In genomic region chr14:37588956-37589737, GRCh38 we compare ENCODE assay signal across 12 cellular contexts. TPM values are rescaled to one million over a fixed set of nuclear protein-coding genes. Genes with fewer than 3 reads are reported as not detected.
DNase-seq lines count a peak whose midpoint lies in the region; ATAC-seq and TF ChIP-seq lines count a peak whose summit lies in the region.
"Had no signal": no experiment of that assay in that cellular context is flagged by ENCODE, and none has a peak within 500 bp of the region (broad histone marks: within the 10 kb centered on the region; RNA-seq: fewer than 3 reads in every experiment).

No MANE protein-coding gene starts in this region.

- H3K4me3 Mint-ChIP-seq in GM23338 (peak overlapping the region; percentile 73), progenitor cell of endocrine pancreas (ENCODE audit: low read depth) (peak overlapping the region; percentile 77)
- no peak overlapping the region for H3K4me3 Mint-ChIP-seq in activated T-helper 17 cell treated with anti-CD3 and anti-CD28 coated beads, Interleukin-2, amount 50 U/mL, for 72 hours

- no peaks in the 10 kb centered on the region; the same call in 2 of the 3 replicates for H3K9me3 Mint-ChIP-seq in GM23338
- H3K9me3 Mint-ChIP-seq in progenitor cell of endocrine pancreas (ENCODE audit: low read depth): no peaks in the 10 kb centered on the region
- H3K9me3 Mint-ChIP-seq in activated T-helper 17 cell treated with anti-CD3 and anti-CD28 coated beads, Interleukin-2, amount 50 U/mL, for 72 hours: peaks cover 7% of the 10 kb centered on the region

- H3K4me3 ChIP-seq in GM23338 (peak overlapping the region; percentile 75), colonic mucosa (peak overlapping the region; percentile 10), ovary (no peak overlapping the region)

- no peaks in the 10 kb centered on the region for H3K9me2 ChIP-seq in GM23338 (ENCODE audit: insufficient read depth)

- H3K9me3 ChIP-seq in colonic mucosa: no peaks in the 10 kb centered on the region
- peaks cover 0 to 3% of the 10 kb centered on the region in 2 donors for H3K9me3 ChIP-seq in ovary

- no peak overlapping the region for H2AFZ ChIP-seq in GM23338

- H3K36me3 ChIP-seq in GM23338 (ENCODE audit: insufficient read depth): no peaks in the 10 kb centered on the region
- H3K36me3 ChIP-seq in colonic mucosa: no peaks in the 10 kb centered on the region
- no peaks in the 10 kb centered on the region for H3K36me3 ChIP-seq in ovary
- H3K36me3 ChIP-seq: brain microvascular endothelial cell had no signal

- peak overlapping the region; percentile 51 to 90 for H3K9ac ChIP-seq in colonic mucosa (ENCODE audit: low read depth in 2 of 2, low read length in 2 of 2)

- ATAC-seq in GM23338: no peak
- no peak for ATAC-seq in activated T-helper 17 cell treated with anti-CD3 and anti-CD28 coated beads, Interleukin-2, amount 50 U/mL, for 72 hours (replicated peaks)

- intact Hi-C loops in colonic mucosa (cut with DNase I) (no loop called here), ovary (cut with DNase I) (no loop called here)

- peaks cover 66% of the 10 kb centered on the region for H3K4me1 ChIP-seq in GM23338 (ENCODE audit: insufficient read depth)
- H3K4me1 ChIP-seq in colonic mucosa: no peaks in the 10 kb centered on the region
- peaks cover 3% of the 10 kb centered on the region for H3K4me1 ChIP-seq in ovary (ENCODE audit: insufficient read depth)

- 18 to 19% (median 19%) methylated on average over 16 of the region's 16 CpGs for WGBS in ovary, 3 donors

- H3K27me3 ChIP-seq in GM23338 (ENCODE audit: insufficient read depth) (peaks cover 100% of the 10 kb centered on the region), colonic mucosa (peaks cover 17% of the 10 kb centered on the region), ovary (peaks cover 5% of the 10 kb centered on the region)

- H4K20me1 ChIP-seq in GM23338 (replicated peaks; ENCODE audit: insufficient read depth): peaks cover 29% of the 10 kb centered on the region

- H3K4me1 Mint-ChIP-seq in GM23338 (peaks cover 60% of the 10 kb centered on the region), progenitor cell of endocrine pancreas (ENCODE audit: low read depth) (peaks cover 50% of the 10 kb centered on the region)
- H3K4me1 Mint-ChIP-seq in activated T-helper 17 cell treated with anti-CD3 and anti-CD28 coated beads, Interleukin-2, amount 50 U/mL, for 72 hours: peaks cover 2% of the 10 kb centered on the region

- H3K27me3 Mint-ChIP-seq in GM23338 (ENCODE audit: insufficient read depth, low read depth, poor library complexity): peaks cover 98% of the 10 kb centered on the region
- no peaks in the 10 kb centered on the region for H3K27me3 Mint-ChIP-seq in progenitor cell of endocrine pancreas
- peaks cover 63% of the 10 kb centered on the region for H3K27me3 Mint-ChIP-seq in activated T-helper 17 cell treated with anti-CD3 and anti-CD28 coated beads, Interleukin-2, amount 50 U/mL, for 72 hours

- peaks cover 6% of the 10 kb centered on the region for H3F3A ChIP-seq in GM23338 (replicated peaks; ENCODE audit: low read depth)

- H3K27ac Mint-ChIP-seq in GM23338 (no peak overlapping the region), progenitor cell of endocrine pancreas (peak overlapping the region; percentile 98)
- no peak overlapping the region for H3K27ac Mint-ChIP-seq in activated T-helper 17 cell treated with anti-CD3 and anti-CD28 coated beads, Interleukin-2, amount 50 U/mL, for 72 hours
- H3K27ac Mint-ChIP-seq: nephron had no signal

- no peaks in the 10 kb centered on the region for H3K79me2 ChIP-seq in GM23338 (replicated peaks; ENCODE audit: insufficient read depth)

- no peak for TF ChIP-seq POLR2A in ovary (IDR thresholded peaks at IDR 0.05)

- TF ChIP-seq CTCF in GM23338 (conservative IDR thresholded peaks at IDR 0.05; ENCODE audit: low read depth in 2 of 2) (no peak), colonic mucosa (IDR thresholded peaks at IDR 0.05) (no peak), progenitor cell of endocrine pancreas (IDR thresholded peaks at IDR 0.05; ENCODE audit: unreplicated experiment) (no peak), ovary (IDR thresholded peaks at IDR 0.05) (no peak)

- no peak overlapping the region for H3K27ac ChIP-seq in GM23338 (ENCODE audit: low read depth)
- H3K27ac ChIP-seq in colonic mucosa: peak overlapping the region; percentile 88
- H3K27ac ChIP-seq in ovary: no peak overlapping the region
- H3K27ac ChIP-seq: brain microvascular endothelial cell had no signal

- H3K4me2 ChIP-seq in GM23338: peak overlapping the region; percentile 93

- peak; percentile 51 for DNase-seq in GM23338 (ENCODE audit: low spot score)
- peak; percentile 23 for DNase-seq in NCI-H187 treated with DMSO at 0.1 percent for 48 hours (lab: John Stamatoyannopoulos, UW)
- peak; percentile 42 for DNase-seq in colonic mucosa
- no peak for DNase-seq in progenitor cell of endocrine pancreas (ENCODE audit: low spot score, unreplicated experiment)
- no peak for DNase-seq in pons (ENCODE audit: low spot score)
- no peak for DNase-seq in ovary
- DNase-seq in ecto neural progenitor cell (ENCODE audit: low spot score): no peak
- DNase-seq: brain microvascular endothelial cell had no signal

- H3K36me3 Mint-ChIP-seq in GM23338 (ENCODE audit: low read depth) (no peaks in the 10 kb centered on the region; the same call in 2 of the 3 replicates), progenitor cell of endocrine pancreas (ENCODE audit: insufficient read depth) (peaks cover 37% of the 10 kb centered on the region)
- H3K36me3 Mint-ChIP-seq in activated T-helper 17 cell treated with anti-CD3 and anti-CD28 coated beads, Interleukin-2, amount 50 U/mL, for 72 hours (ENCODE audit: low read depth): peaks cover 14% of the 10 kb centered on the region

- no peak for TF ChIP-seq EP300 in ovary (IDR thresholded peaks at IDR 0.05)

TF ChIP-seq in GM23338, 12 proteins besides CTCF, POLR2A, EP300 and RAD21:
- TF ChIP-seq JUNB (IDR thresholded peaks at IDR 0.05; ENCODE audit: unreplicated experiment): no peak
- peak; percentile 56 for TF ChIP-seq EZH2 (IDR thresholded peaks at IDR 0.05; ENCODE audit: low read depth, unreplicated experiment)

RNA-seq across cellular contexts. Expression of gene FOXA1, which starts 5.9 kb away (rescaled TPM):
- total RNA-seq in GM23338 (2014; rRNA removed; shearing (Covaris generic)): 1.8 TPM in 1 of 2 replicates, not detected in the other
- polyA plus RNA-seq in GM23338 (2016; fragmentation: Nextera tagmentation; extraction: Ambion mirVana): 0.12 TPM in 1 of 2 replicates, not detected in the other
- 10 to 100 TPM; 70.5 to 87.7 TPM for total RNA-seq in colonic mucosa
- total RNA-seq in progenitor cell of endocrine pancreas: 187 and 196 TPM in 2 replicates
- under 1 TPM in 1 of 2 donors, not detected in 1; 0.21 TPM for total RNA-seq in activated T-helper 17 cell treated with anti-CD3 and anti-CD28 coated beads, Interleukin-2, amount 50 U/mL, for 72 hours
- 1 to 10 TPM in 1 of 7 donors, under 1 TPM in 2, not detected in 4; 0.12 to 2.9 (median 0.31) TPM for total RNA-seq in ovary
- polyA plus RNA-seq in ovary: not detected
- total RNA-seq: temporal lobe had no signal

RNA-seq across cellular contexts. Expression of gene TTC6, which starts 6.3 kb away (rescaled TPM):
- total RNA-seq in GM23338 (2014; rRNA removed; shearing (Covaris generic)): not detected in 2 replicates
- polyA plus RNA-seq in GM23338 (2016; fragmentation: Nextera tagmentation; extraction: Ambion mirVana) (0.31 and 0.37 TPM in 2 replicates), ovary (not detected)
- total RNA-seq in colonic mucosa (1 to 10 TPM; 4.5 to 4.7 TPM), progenitor cell of endocrine pancreas (39.3 and 46.7 TPM in 2 replicates), ovary (under 1 TPM in 3 of 7 donors, not detected in 4; 0.05 to 0.92 (median 0.58) TPM)
- total RNA-seq in activated T-helper 17 cell treated with anti-CD3 and anti-CD28 coated beads, Interleukin-2, amount 50 U/mL, for 72 hours: not detected
- polyA plus RNA-seq: fibroblast of lung had no signal

Comparison
In these comparisons a context has a peak if more than half of its experiments do, and no peak if none do; other contexts are left out.
1. DNase-seq: peak in GM23338 (single experiment), NCI-H187 treated with DMSO at 0.1 percent for 48 hours (single experiment) and colonic mucosa (single experiment); none in progenitor cell of endocrine pancreas (single experiment), pons (single experiment), ovary (0 of 5) and ecto neural progenitor cell (single experiment).
2. RNA of gene FOXA1, which starts 5.9 kb away (total RNA-seq): 187 to 196 TPM in progenitor cell of endocrine pancreas and 70.5 to 87.7 TPM in colonic mucosa; 0.21 TPM in activated T-helper 17 cell treated with anti-CD3 and anti-CD28 coated beads, Interleukin-2, amount 50 U/mL, for 72 hours, 1.8 TPM in GM23338 and 0.12 to 2.9 TPM in ovary; every median in the first group is over 10 times any median in the second.